ENCODE assay signal across 11 cellular contexts in the genomic region with DNA sequence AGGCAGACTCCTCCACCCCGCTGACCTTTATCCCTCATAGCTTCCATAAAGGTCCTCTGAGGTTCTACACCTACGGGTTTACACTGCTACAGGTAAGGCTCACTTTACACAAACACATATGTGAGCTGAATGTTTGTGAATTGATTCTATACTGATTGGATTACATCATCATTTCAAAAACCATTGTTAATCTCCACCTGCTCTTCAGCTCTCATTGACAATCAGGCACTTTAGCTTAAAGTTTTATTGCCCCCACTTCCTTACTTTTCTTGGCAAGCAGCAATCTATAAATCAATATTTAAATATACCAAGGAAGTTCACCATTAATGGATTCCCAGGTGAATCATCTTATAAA. TPM values are rescaled to one million over a fixed set of nuclear protein-coding genes. Genes with fewer than 3 reads are reported as not detected.
DNase-seq lines count a peak whose midpoint lies in the region; TF ChIP-seq lines count a peak whose summit lies in the region.
"Had no signal": no experiment of that assay in that cellular context is flagged by ENCODE, and none has a peak within 500 bp of the region (broad histone marks: within the 10 kb centered on the region; RNA-seq: fewer than 3 reads in every experiment).

No MANE protein-coding gene starts in this region.

- no peaks in the 10 kb centered on the region for H3K9me2 ChIP-seq in SK-N-SH

- DNase-seq in T-helper 2 cell treated with Interferon-gamma antibody and Interleukin-4, amounts not matched to agents 5 μg/mL and 100 μg/mL, for 36 hours (ENCODE audit: low spot score): no peak
- DNase-seq in T-helper 2 cell: no peak
- peak; percentile 14 for DNase-seq in HT-29 (ENCODE audit: low spot score)
- DNase-seq in activated T-helper 2 cell treated with anti-CD3 and anti-CD28 coated beads, Interferon-gamma antibody, Interleukin-2, Interleukin-4, amounts not matched to agents 10 μg/mL and 5 μg/mL and 100 μg/mL, durations not matched to agents 14 hours and 24 hours and 36 hours (ENCODE audit: low spot score): no peak
- DNase-seq in nephron progenitor cell: no peak
- no peak for DNase-seq in SK-N-SH
- DNase-seq in activated CD4-positive, CD25-positive, alpha-beta regulatory T cell treated with anti-CD3 and anti-CD28 coated beads, Interleukin-2, amount 50 U/mL, for 72 hours: no peak
- DNase-seq in posterior vena cava (ENCODE audit: low spot score): no peak
- DNase-seq: GOT3, heart left ventricle, T-helper 9 cell had no signal

- H3K36me3 Mint-ChIP-seq in T-helper 2 cell treated with Interferon-gamma antibody and Interleukin-4, amounts not matched to agents 5 μg/mL and 100 μg/mL, for 36 hours (ENCODE audit: low read depth): peaks cover 2% of the 10 kb centered on the region
- peaks cover 4% of the 10 kb centered on the region for H3K36me3 Mint-ChIP-seq in activated T-helper 2 cell treated with anti-CD3 and anti-CD28 coated beads, Interferon-gamma antibody, Interleukin-2, Interleukin-4, amounts not matched to agents 10 μg/mL and 5 μg/mL and 100 μg/mL, durations not matched to agents 14 hours and 24 hours and 36 hours (ENCODE audit: low read depth)
- peaks cover 14% of the 10 kb centered on the region for H3K36me3 Mint-ChIP-seq in nephron progenitor cell (ENCODE audit: low read depth)

- no peak overlapping the region for H2AFZ ChIP-seq in SK-N-SH (ENCODE audit: low read depth)

- no peaks in the 10 kb centered on the region for H3K27me3 ChIP-seq in SK-N-SH (ENCODE audit: insufficient read depth)

- CTCF ChIA-PET in SK-N-SH (lab: Yijun Ruan, JAX): interaction anchor here (0.7 to 3.7 kb wide), 9 partner anchors 9 to 170 kb away, joined by 3 to 26 read pairs (median 6); no protein-coding TSS in a partner anchor

- 0 out of 2 replicates have a peak, but pooled peaks cover 3% of the 10 kb centered on the region for H3K9me3 ChIP-seq in SK-N-SH

- H3K4me1 Mint-ChIP-seq in T-helper 2 cell treated with Interferon-gamma antibody and Interleukin-4, amounts not matched to agents 5 μg/mL and 100 μg/mL, for 36 hours (ENCODE audit: low read depth): peaks cover 53% of the 10 kb centered on the region
- H3K4me1 Mint-ChIP-seq in activated T-helper 2 cell treated with anti-CD3 and anti-CD28 coated beads, Interferon-gamma antibody, Interleukin-2, Interleukin-4, amounts not matched to agents 10 μg/mL and 5 μg/mL and 100 μg/mL, durations not matched to agents 14 hours and 24 hours and 36 hours (ENCODE audit: low read depth): peaks cover 70% of the 10 kb centered on the region
- H3K4me1 Mint-ChIP-seq in nephron progenitor cell: peaks cover 73% of the 10 kb centered on the region

- peaks cover 10% of the 10 kb centered on the region for H3K9me3 Mint-ChIP-seq in T-helper 2 cell treated with Interferon-gamma antibody and Interleukin-4, amounts not matched to agents 5 μg/mL and 100 μg/mL, for 36 hours
- peaks cover 15% of the 10 kb centered on the region for H3K9me3 Mint-ChIP-seq in activated T-helper 2 cell treated with anti-CD3 and anti-CD28 coated beads, Interferon-gamma antibody, Interleukin-2, Interleukin-4, amounts not matched to agents 10 μg/mL and 5 μg/mL and 100 μg/mL, durations not matched to agents 14 hours and 24 hours and 36 hours
- peaks cover 18% of the 10 kb centered on the region for H3K9me3 Mint-ChIP-seq in nephron progenitor cell

- POLR2A ChIA-PET in SK-N-SH (lab: Yijun Ruan, JAX): no interaction called here

- H3K9ac ChIP-seq in SK-N-SH: no peak overlapping the region

- peaks cover 11% of the 10 kb centered on the region for H3F3A ChIP-seq in SK-N-SH (replicated peaks; ENCODE audit: insufficient read depth)

- H3K79me2 ChIP-seq in SK-N-SH (ENCODE audit: insufficient read depth): no peaks in the 10 kb centered on the region

- intact Hi-C loops in activated T-helper 2 cell treated with anti-CD3 and anti-CD28 coated beads, Interferon-gamma antibody, Interleukin-2, Interleukin-4, amounts not matched to agents 10 μg/mL and 5 μg/mL and 100 μg/mL, durations not matched to agents 14 hours and 24 hours and 36 hours (cut with micrococcal nuclease): loop anchor here (5.0 to 10.0 kb wide), 2 partner anchors 220 to 1018 kb away; a partner anchor contains a TSS
- intact Hi-C loops in posterior vena cava (cut with DNase I): no loop called here

- H3K27ac ChIP-seq in SK-N-SH (ENCODE audit: low read depth in 2 of 2, low read length in 1 of 2): no peak overlapping the region

- H3K27me3 Mint-ChIP-seq in T-helper 2 cell treated with Interferon-gamma antibody and Interleukin-4, amounts not matched to agents 5 μg/mL and 100 μg/mL, for 36 hours (ENCODE audit: low read depth): peaks cover 51% of the 10 kb centered on the region
- peaks cover 25% of the 10 kb centered on the region for H3K27me3 Mint-ChIP-seq in activated T-helper 2 cell treated with anti-CD3 and anti-CD28 coated beads, Interferon-gamma antibody, Interleukin-2, Interleukin-4, amounts not matched to agents 10 μg/mL and 5 μg/mL and 100 μg/mL, durations not matched to agents 14 hours and 24 hours and 36 hours (ENCODE audit: low read depth)
- peaks cover 45% of the 10 kb centered on the region for H3K27me3 Mint-ChIP-seq in nephron progenitor cell (ENCODE audit: low read depth, poor library complexity)

- WGBS in SK-N-SH (ENCODE audit: low lambda C conversion rate): 96% methylated on average over 2 of the region's 2 CpGs

- TF ChIP-seq EP300 in SK-N-SH (IDR thresholded peaks at IDR 0.05; ENCODE audit: borderline replicate concordance in 1 of 2, low read depth in 1 of 2, low read length in 1 of 2): no peak

- H3K4me3 ChIP-seq in SK-N-SH (ENCODE audit: low read depth in 2 of 2, low read length in 1 of 2): no peak overlapping the region

- H3K4me3 Mint-ChIP-seq in T-helper 2 cell treated with Interferon-gamma antibody and Interleukin-4, amounts not matched to agents 5 μg/mL and 100 μg/mL, for 36 hours: peak overlapping the region; percentile 68
- no peak overlapping the region for H3K4me3 Mint-ChIP-seq in activated T-helper 2 cell treated with anti-CD3 and anti-CD28 coated beads, Interferon-gamma antibody, Interleukin-2, Interleukin-4, amounts not matched to agents 10 μg/mL and 5 μg/mL and 100 μg/mL, durations not matched to agents 14 hours and 24 hours and 36 hours (ENCODE audit: low read depth)
- H3K4me3 Mint-ChIP-seq in nephron progenitor cell: peak overlapping the region; percentile 74

- no peaks in the 10 kb centered on the region for H4K20me1 ChIP-seq in SK-N-SH (ENCODE audit: insufficient read depth)

- no peak for TF ChIP-seq RAD21 in SK-N-SH (IDR thresholded peaks at IDR 0.05; ENCODE audit: low read length)

- no peak overlapping the region for H3K27ac Mint-ChIP-seq in T-helper 2 cell treated with Interferon-gamma antibody and Interleukin-4, amounts not matched to agents 5 μg/mL and 100 μg/mL, for 36 hours
- peak overlapping the region; percentile 52 for H3K27ac Mint-ChIP-seq in activated T-helper 2 cell treated with anti-CD3 and anti-CD28 coated beads, Interferon-gamma antibody, Interleukin-2, Interleukin-4, amounts not matched to agents 10 μg/mL and 5 μg/mL and 100 μg/mL, durations not matched to agents 14 hours and 24 hours and 36 hours
- no peak overlapping the region for H3K27ac Mint-ChIP-seq in nephron progenitor cell

- no peak for TF ChIP-seq CTCF in nephron progenitor cell (IDR thresholded peaks at IDR 0.05)
- TF ChIP-seq CTCF in SK-N-SH (IDR thresholded peaks at IDR 0.05): no peak

- no peaks in the 10 kb centered on the region for H3K36me3 ChIP-seq in SK-N-SH (replicated peaks in 1 of 2; ENCODE audit: control insufficient read depth in 1 of 2, insufficient read depth in 2 of 2, low read length in 1 of 2)
- H3K36me3 ChIP-seq: heart left ventricle had no signal

- peaks cover 18% of the 10 kb centered on the region in 2 experiments for H3K4me1 ChIP-seq in SK-N-SH (ENCODE audit: control insufficient read depth in 1 of 2, insufficient read depth in 2 of 2, low read depth in 1 of 2, low read length in 1 of 2)

- H3K4me2 ChIP-seq in SK-N-SH: no peak overlapping the region

TF ChIP-seq in SK-N-SH, 30 proteins besides CTCF, POLR2A, EP300 and RAD21 (continues in another document):
- TF ChIP-seq, protein P1, sequence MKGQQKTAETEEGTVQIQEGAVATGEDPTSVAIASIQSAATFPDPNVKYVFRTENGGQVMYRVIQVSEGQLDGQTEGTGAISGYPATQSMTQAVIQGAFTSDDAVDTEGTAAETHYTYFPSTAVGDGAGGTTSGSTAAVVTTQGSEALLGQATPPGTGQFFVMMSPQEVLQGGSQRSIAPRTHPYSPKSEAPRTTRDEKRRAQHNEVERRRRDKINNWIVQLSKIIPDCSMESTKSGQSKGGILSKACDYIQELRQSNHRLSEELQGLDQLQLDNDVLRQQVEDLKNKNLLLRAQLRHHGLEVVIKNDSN (IDR thresholded peaks at IDR 0.05; ENCODE audit: borderline replicate concordance, low read depth): no peak
- TF ChIP-seq FOXJ3 (CRISPR knock-in tag; IDR thresholded peaks at IDR 0.05) (no peak), ELF1 (IDR thresholded peaks at IDR 0.05) (no peak), TEAD4 (IDR thresholded peaks at IDR 0.05; ENCODE audit: borderline replicate concordance, insufficient read depth) (no peak)
- TF ChIP-seq, protein P2, sequence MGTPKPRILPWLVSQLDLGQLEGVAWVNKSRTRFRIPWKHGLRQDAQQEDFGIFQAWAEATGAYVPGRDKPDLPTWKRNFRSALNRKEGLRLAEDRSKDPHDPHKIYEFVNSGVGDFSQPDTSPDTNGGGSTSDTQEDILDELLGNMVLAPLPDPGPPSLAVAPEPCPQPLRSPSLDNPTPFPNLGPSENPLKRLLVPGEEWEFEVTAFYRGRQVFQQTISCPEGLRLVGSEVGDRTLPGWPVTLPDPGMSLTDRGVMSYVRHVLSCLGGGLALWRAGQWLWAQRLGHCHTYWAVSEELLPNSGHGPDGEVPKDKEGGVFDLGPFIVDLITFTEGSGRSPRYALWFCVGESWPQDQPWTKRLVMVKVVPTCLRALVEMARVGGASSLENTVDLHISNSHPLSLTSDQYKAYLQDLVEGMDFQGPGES (IDR thresholded peaks at IDR 0.05; ENCODE audit: low read depth, low read length): no peak

RNA-seq across cellular contexts. Expression of a gene that starts 12.9 kb away (rescaled TPM):
- total RNA-seq in HT-29 (2014; rRNA removed; shearing (Covaris generic)): 3.1 and 5.1 TPM in 2 replicates
- 50.2 and 50.5 TPM in 2 replicates for total RNA-seq in activated T-helper 2 cell treated with anti-CD3 and anti-CD28 coated beads, Interferon-gamma antibody, Interleukin-2, Interleukin-4, amounts not matched to agents 10 μg/mL and 5 μg/mL and 100 μg/mL, durations not matched to agents 14 hours and 24 hours and 36 hours
- 0.79 and 1.7 TPM in 2 replicates for polyA plus RNA-seq in SK-N-SH (2012; rRNA removed)
- polyA plus RNA-seq in SK-N-SH (2012; cell fraction: cytosol; rRNA removed): 1.2 and 1.9 TPM in 2 replicates
- polyA plus RNA-seq in SK-N-SH (2012; cell fraction: nucleus; rRNA removed): 0.79 and 1.0 TPM in 2 replicates
- total RNA-seq in posterior vena cava: 1 to 10 TPM; 3.1 to 6.9 TPM

RNA-seq across cellular contexts. Expression of a gene that starts 28.0 kb away (rescaled TPM):
- 1.6 and 1.9 TPM in 2 replicates for total RNA-seq in HT-29 (2014; rRNA removed; shearing (Covaris generic))
- 3.6 and 4.8 TPM in 2 replicates for total RNA-seq in activated T-helper 2 cell treated with anti-CD3 and anti-CD28 coated beads, Interferon-gamma antibody, Interleukin-2, Interleukin-4, amounts not matched to agents 10 μg/mL and 5 μg/mL and 100 μg/mL, durations not matched to agents 14 hours and 24 hours and 36 hours
- not detected in 2 replicates for polyA plus RNA-seq in SK-N-SH (2012; rRNA removed)
- polyA plus RNA-seq in SK-N-SH (2012; cell fraction: cytosol; rRNA removed): 0.01 TPM in 2 replicates
- not detected in 2 replicates for polyA plus RNA-seq in SK-N-SH (2012; cell fraction: nucleus; rRNA removed)
- 1 to 10 TPM; 5.1 to 9.2 TPM for total RNA-seq in posterior vena cava
